ENCODE assay signal across 8 cellular contexts in genomic region chr17:75778861-75779249, GRCh38. TPM values are rescaled to one million over a fixed set of nuclear protein-coding genes. Genes with fewer than 3 reads are reported as not detected.
A peak's percentile ranks its signal among the peaks of the same experiment; 100 is the strongest.
DNase-seq lines count a peak whose midpoint lies in the region; ATAC-seq lines count a peak whose summit lies in the region.

No MANE protein-coding gene starts in this region.

- peak overlapping the region; percentile 82 for H3K27ac ChIP-seq in SK-N-MC
- peak overlapping the region; percentile 99 for H3K27ac ChIP-seq in effector memory CD4-positive, alpha-beta T cell (ENCODE audit: insufficient read depth, low read length, poor library complexity, severe bottlenecking)

- no peaks in the 10 kb centered on the region; the same call in 1 of the 2 replicates for H3K9me3 ChIP-seq in SK-N-MC (ENCODE audit: low read depth, low read length)
- H3K9me3 ChIP-seq in effector memory CD4-positive, alpha-beta T cell (ENCODE audit: control insufficient read depth, low read length) = no peaks in the 10 kb centered on the region

- peaks cover 0 to 6% (median 2%) of the 10 kb centered on the region in 7 donors for H3K9me3 Mint-ChIP-seq in naive B cell

- no peaks in the 10 kb centered on the region for H3K27me3 ChIP-seq in effector memory CD4-positive, alpha-beta T cell (replicated peaks; ENCODE audit: control insufficient read depth, insufficient read depth, low read length, poor library complexity, severe bottlenecking)

- peak; percentile 58 to 72 for DNase-seq in stimulated activated CD4-positive, alpha-beta T cell treated with anti-CD3 and anti-CD28 coated beads, Interleukin-2, amount 100 ng/mL, for 48 hours
- DNase-seq in stimulated activated CD4-positive, alpha-beta T cell treated with anti-CD3 and anti-CD28 coated beads, Interleukin-4, amount 100 ng/mL, for 1 hour = no peak
- DNase-seq in SK-N-MC (ENCODE audit: low read depth, low spot score) = no peak
- peak in 1 of 3 donors; percentile 70 for DNase-seq in effector memory CD4-positive, alpha-beta T cell
- DNase-seq in naive B cell = no peak
- DNase-seq in DMS79 treated with DMSO at 0.1 percent for 48 hours (lab: John Stamatoyannopoulos, UW) = no peak

- peak overlapping the region; percentile 99 for H3K9ac ChIP-seq in SK-N-MC (ENCODE audit: insufficient read length)

- H3K27me3 Mint-ChIP-seq in naive B cell = peaks cover 0 to 5% (median 0%) of the 10 kb centered on the region in 3 donors

- H3K27ac Mint-ChIP-seq in naive B cell = peak overlapping the region; percentile 86 to 100 (median 94)

- peak; percentile 18 for ATAC-seq in HG03064 (IDR thresholded peaks at IDR 0.05; ENCODE audit: low read depth, unreplicated experiment)
- peak; percentile 11 to 13 for ATAC-seq in naive B cell (ENCODE audit: low read depth in 2 of 2)
- no peak for ATAC-seq in HG02938 (IDR thresholded peaks at IDR 0.05; ENCODE audit: unreplicated experiment)

- peak overlapping the region; percentile 93 to 99 (median 97) for H3K4me3 Mint-ChIP-seq in naive B cell

- H3K36me3 Mint-ChIP-seq in naive B cell = peaks cover 19 to 20% of the 10 kb centered on the region in 2 donors

- peaks cover 33% of the 10 kb centered on the region for H3K36me3 ChIP-seq in SK-N-MC (ENCODE audit: insufficient read depth, low read length)
- H3K36me3 ChIP-seq in effector memory CD4-positive, alpha-beta T cell (ENCODE audit: control insufficient read depth, insufficient read depth, low read length) = peaks cover 26% of the 10 kb centered on the region

- peaks cover 22% of the 10 kb centered on the region for H3K4me1 ChIP-seq in effector memory CD4-positive, alpha-beta T cell (ENCODE audit: control insufficient read depth, insufficient read depth, low read length, poor library complexity, severe bottlenecking)

- H3K4me1 Mint-ChIP-seq in naive B cell = peaks cover 38 to 55% (median 53%) of the 10 kb centered on the region in 3 donors

- peak overlapping the region; percentile 85 for H3K4me3 ChIP-seq in SK-N-MC
- peak overlapping the region; percentile 91 for H3K4me3 ChIP-seq in effector memory CD4-positive, alpha-beta T cell (ENCODE audit: insufficient read depth, low read depth, low read length, poor library complexity, severe bottlenecking)

RNA-seq across cellular contexts. Expression of gene UNK, which starts 5.8 kb away (rescaled TPM):
- 10 to 100 TPM; 31.1 to 50.1 (median 37.7) TPM for polyA plus RNA-seq in naive B cell (ENCODE audit: low read depth in 6 of 6)

RNA-seq across cellular contexts. Expression of gene GALK1, which starts 13.9 kb away (rescaled TPM):
- 10 to 100 TPM in 4 of 6 donors, 1 to 10 TPM in 2; 8.3 to 21.9 (median 14.6) TPM for polyA plus RNA-seq in naive B cell (ENCODE audit: low read depth in 6 of 6)

RNA-seq across cellular contexts. Expression of gene ITGB4, which starts 57.6 kb away (rescaled TPM):
- polyA plus RNA-seq in naive B cell (ENCODE audit: low read depth in 6 of 6) = 1 to 10 TPM in 2 of 6 donors, under 1 TPM in 2, not detected in 2; 0.67 to 1.6 (median 1.1) TPM

Comparison
In these comparisons a context has a peak if more than half of its experiments do, and no peak if none do; other contexts are left out.
1. DNase-seq: peak in stimulated activated CD4-positive, alpha-beta T cell treated with anti-CD3 and anti-CD28 coated beads, Interleukin-2, amount 100 ng/mL, for 48 hours (2 of 2); none in stimulated activated CD4-positive, alpha-beta T cell treated with anti-CD3 and anti-CD28 coated beads, Interleukin-4, amount 100 ng/mL, for 1 hour (single experiment), SK-N-MC (single experiment), naive B cell (single experiment) and DMS79 treated with DMSO at 0.1 percent for 48 hours (single experiment).